In genomic region chr1:160117300-160117699, GRCh38 we compare ENCODE assay signal across 14 cellular contexts. TPM values are rescaled to one million over a fixed set of nuclear protein-coding genes. Genes with fewer than 3 reads are reported as not detected.
DNase-seq lines count a peak whose midpoint lies in the region; ATAC-seq and TF ChIP-seq lines count a peak whose summit lies in the region.
"Had no signal": no experiment of that assay in that cellular context is flagged by ENCODE, and none has a peak within 500 bp of the region (broad histone marks: within the 10 kb centered on the region; RNA-seq: fewer than 3 reads in every experiment).

No MANE protein-coding gene starts in this region.

- intact Hi-C loops in dorsolateral prefrontal cortex (cut with DNase I): no loop called here

- H3K4me1 Mint-ChIP-seq in nephron: peaks cover 70% of the 10 kb centered on the region
- H3K4me1 Mint-ChIP-seq: memory B cell; stimulated activated naive CD8-positive, alpha-beta T cell treated with anti-CD3 and anti-CD28 coated beads, Interleukin-15, amount 100 ng/mL, for 72 hours had no signal

- DNase-seq in WERI-Rb-1 (no peak), dorsolateral prefrontal cortex (no peak), NCI-H2029 treated with DMSO at 0.1 percent for 48 hours (lab: John Stamatoyannopoulos, UW) (no peak)
- DNase-seq: activated CD4-positive, CD25-positive, alpha-beta regulatory T cell; stimulated activated naive CD8-positive, alpha-beta T cell treated with anti-CD3 and anti-CD28 coated beads, Interleukin-15, amount 100 ng/mL, for 72 hours had no signal

- peak overlapping the region; percentile 76 to 93 (median 86) for H3K4me3 Mint-ChIP-seq in nephron
- H3K4me3 Mint-ChIP-seq: memory B cell; stimulated activated naive CD8-positive, alpha-beta T cell treated with anti-CD3 and anti-CD28 coated beads, Interleukin-15, amount 100 ng/mL, for 72 hours had no signal

- H3K27ac Mint-ChIP-seq in nephron: peak overlapping the region; percentile 23 to 73 (median 60)
- H3K27ac Mint-ChIP-seq: memory B cell; stimulated activated naive CD8-positive, alpha-beta T cell treated with anti-CD3 and anti-CD28 coated beads, Interleukin-15, amount 100 ng/mL, for 72 hours had no signal

- no peaks in the 10 kb centered on the region for H3K36me3 ChIP-seq in WERI-Rb-1
- H3K36me3 ChIP-seq: BLaER1 had no signal

- peak overlapping the region; percentile 34 for H3K27ac ChIP-seq in WERI-Rb-1
- H3K27ac ChIP-seq in dorsolateral prefrontal cortex: peak overlapping the region in 58 of 59 donors; percentile 5 to 93 (median 80)
- peak overlapping the region; percentile 89 for H3K27ac ChIP-seq in temporal lobe (ENCODE audit: low read depth, low read length)
- H3K27ac ChIP-seq: BLaER1, body of pancreas had no signal

- 0 out of 2 replicates have a peak overlapping the region, but pooled peaks have one; percentile 2 for H3K4me3 ChIP-seq in WERI-Rb-1 (ENCODE audit: low read depth, low read length)
- H3K4me3 ChIP-seq in dorsolateral prefrontal cortex: peak overlapping the region; percentile 16 to 69 (median 54)
- H3K4me3 ChIP-seq: BLaER1, body of pancreas had no signal

- no peaks in the 10 kb centered on the region for H3K9me3 Mint-ChIP-seq in nephron
- H3K9me3 Mint-ChIP-seq: memory B cell; stimulated activated naive CD8-positive, alpha-beta T cell treated with anti-CD3 and anti-CD28 coated beads, Interleukin-15, amount 100 ng/mL, for 72 hours had no signal

- no peaks in the 10 kb centered on the region for H3K27me3 Mint-ChIP-seq in nephron (ENCODE audit: low read depth)

- H3K36me3 Mint-ChIP-seq in nephron (ENCODE audit: low read depth): no peaks in the 10 kb centered on the region
- H3K36me3 Mint-ChIP-seq: memory B cell had no signal

- no peaks in the 10 kb centered on the region for H3K9me3 ChIP-seq in WERI-Rb-1 (ENCODE audit: severe bottlenecking)
- H3K9me3 ChIP-seq: BLaER1, body of pancreas had no signal

- ATAC-seq in GM21786 (IDR thresholded peaks at IDR 0.05; ENCODE audit: unreplicated experiment): no peak
- no peak for ATAC-seq in HG03108 (IDR thresholded peaks at IDR 0.05; ENCODE audit: unreplicated experiment)
- ATAC-seq: body of pancreas; stimulated activated naive CD8-positive, alpha-beta T cell treated with anti-CD3 and anti-CD28 coated beads, Interleukin-15, amount 100 ng/mL, for 72 hours had no signal

- H3K27me3 ChIP-seq in WERI-Rb-1 (ENCODE audit: insufficient read depth, low read depth, severe bottlenecking) (no peaks in the 10 kb centered on the region), dorsolateral prefrontal cortex (no peaks in the 10 kb centered on the region)
- H3K27me3 ChIP-seq: BLaER1 had no signal

- TF ChIP-seq CTCF in WERI-Rb-1 (IDR thresholded peaks at IDR 0.05; ENCODE audit: low read depth, low read length) (no peak), dorsolateral prefrontal cortex (IDR thresholded peaks at IDR 0.05 in 54 of 56, conservative IDR thresholded peaks at IDR 0.05 in 2 of 56; ENCODE audit: low read depth in 1 of 56, partially characterized antibody in 56 of 56) (no peak), nephron (IDR thresholded peaks at IDR 0.05; ENCODE audit: unreplicated experiment in 3 of 3) (no peak)

RNA-seq across cellular contexts. Expression of gene ATP1A2, which starts 1.7 kb away (rescaled TPM):
- total RNA-seq in dorsolateral prefrontal cortex (1,000 to 10,000 TPM in 6 of 120 experiments, 100 to 1,000 TPM in 114; 289 to 1,943 (median 637) TPM), temporal lobe (93.2 TPM)
- total RNA-seq: RPMI7951; T-helper 1 cell treated with Interleukin-12 subunit alpha and Interleukin-12 subunit beta and Interleukin-4 antibody, amounts not matched to agents 30 ng/mL and 1 ng/mL, for 36 hours had no signal

RNA-seq across cellular contexts. Expression of gene IGSF8, which starts 18.9 kb away (rescaled TPM):
- total RNA-seq in dorsolateral prefrontal cortex (100 to 1,000 TPM; 106 to 269 (median 187) TPM), temporal lobe (43.5 TPM)

RNA-seq across cellular contexts. Expression of gene ATP1A4, which starts 34.1 kb away (rescaled TPM):
- 1 to 10 TPM in 93 of 120 experiments, under 1 TPM in 27; 0.29 to 8.7 (median 1.7) TPM for total RNA-seq in dorsolateral prefrontal cortex
- under 0.01 TPM for total RNA-seq in temporal lobe
- total RNA-seq: body of pancreas; RPMI7951; T-helper 1 cell treated with Interleukin-12 subunit alpha and Interleukin-12 subunit beta and Interleukin-4 antibody, amounts not matched to agents 30 ng/mL and 1 ng/mL, for 36 hours had no signal

RNA-seq across cellular contexts. Expression of gene KCNJ9, which starts 36.0 kb away (rescaled TPM):
- total RNA-seq in dorsolateral prefrontal cortex (100 to 1,000 TPM in 76 of 120 experiments, 10 to 100 TPM in 44; 68.4 to 189 (median 105) TPM), temporal lobe (10.6 TPM)
- total RNA-seq: body of pancreas; RPMI7951; T-helper 1 cell treated with Interleukin-12 subunit alpha and Interleukin-12 subunit beta and Interleukin-4 antibody, amounts not matched to agents 30 ng/mL and 1 ng/mL, for 36 hours had no signal

RNA-seq across cellular contexts. Expression of gene KCNJ10, which starts 47.3 kb away (rescaled TPM):
- total RNA-seq in dorsolateral prefrontal cortex (100 to 1,000 TPM in 99 of 120 experiments, 10 to 100 TPM in 21; 53.1 to 378 (median 135) TPM), temporal lobe (5.9 TPM)
- total RNA-seq: body of pancreas; T-helper 1 cell treated with Interleukin-12 subunit alpha and Interleukin-12 subunit beta and Interleukin-4 antibody, amounts not matched to agents 30 ng/mL and 1 ng/mL, for 36 hours had no signal

Comparison
In these comparisons a context has a peak if more than half of its experiments do, and no peak if none do; other contexts are left out.
1. H3K27ac ChIP-seq: peak in every context shown above with its lines; median percentile 89 in temporal lobe; 80 in dorsolateral prefrontal cortex; 34 in WERI-Rb-1.